11 cellular contexts compared by ENCODE assay signal in genomic region chr19:44260695-44261446, GRCh38. TPM values are rescaled to one million over a fixed set of nuclear protein-coding genes. Genes with fewer than 3 reads are reported as not detected.
A peak's percentile ranks its signal among the peaks of the same experiment; 100 is the strongest.
DNase-seq lines count a peak whose midpoint lies in the region; ATAC-seq, FAIRE-seq and TF ChIP-seq lines count a peak whose summit lies in the region.
"Had no signal": no experiment of that assay in that cellular context is flagged by ENCODE, and none has a peak within 500 bp of the region (broad histone marks: within the 10 kb centered on the region; RNA-seq: fewer than 3 reads in every experiment).

No MANE protein-coding gene starts in this region.

- H3K27ac ChIP-seq in A549, result no peak overlapping the region
- H3K27ac ChIP-seq in H9 (ENCODE audit: insufficient read length, low read depth, low read length), result no peak overlapping the region
- H3K27ac ChIP-seq in astrocyte (ENCODE audit: low read depth, low read length), result no peak overlapping the region
- no peak overlapping the region for H3K27ac ChIP-seq in muscle layer of duodenum (ENCODE audit: low read length)
- H3K27ac ChIP-seq in upper lobe of right lung, result no peak overlapping the region

- H3K79me1 ChIP-seq in H9 (ENCODE audit: insufficient read depth, low read depth, low read length, poor library complexity, severe bottlenecking), result no peaks in the 10 kb centered on the region

- no peak overlapping the region for H4K8ac ChIP-seq in H9 (replicated peaks; ENCODE audit: insufficient read length, low read depth, low read length)

- H3K9me3 Mint-ChIP-seq in H9 (peaks cover 24 to 35% of the 10 kb centered on the region in 2 experiments), astrocyte (ENCODE audit: unreplicated experiment) (peaks cover 6% of the 10 kb centered on the region)

- no peak overlapping the region for H2AFZ ChIP-seq in H9 (ENCODE audit: low read length)
- peak overlapping the region; percentile 96 for H2AFZ ChIP-seq in astrocyte (ENCODE audit: low read depth, low read length)

- no peak overlapping the region for H3K18ac ChIP-seq in H9 (ENCODE audit: insufficient read length, low read depth, low read length)

- H3K27ac Mint-ChIP-seq in H9, result 0 out of 7 replicates have a peak overlapping the region, but pooled peaks of 1 of the 3 experiments have one; percentile 86
- H3K27ac Mint-ChIP-seq in astrocyte (ENCODE audit: unreplicated experiment), result no peak overlapping the region
- H3K27ac Mint-ChIP-seq: activated T-helper 1 cell treated with anti-CD3 and anti-CD28 coated beads, Interleukin-12 subunit alpha, Interleukin-12 subunit beta, Interleukin-2, Interleukin-4 antibody, amounts not matched to agents 30 ng/mL and 10 ng/mL and 1 ng/mL, durations not matched to agents 14 hours and 24 hours and 36 hours; dendritic cell treated with granulocyte-macrophage colony-stimulating factor and Interleukin-4, amounts not matched to agents 40 ng/mL and 50 ng/mL, for 4 days had no signal

- ATAC-seq in A549 (no peak), GM21619 (IDR thresholded peaks at IDR 0.05; ENCODE audit: unreplicated experiment) (no peak), GM18520 (IDR thresholded peaks at IDR 0.05; ENCODE audit: unreplicated experiment) (no peak), upper lobe of right lung (no peak)

- H3K27me3 Mint-ChIP-seq in H9 (ENCODE audit: low read depth) (no peaks in the 10 kb centered on the region), astrocyte (ENCODE audit: low read depth, unreplicated experiment) (no peaks in the 10 kb centered on the region)

- H3K4me3 ChIP-seq in A549 (no peak overlapping the region; the same call in 2 of the 3 replicates), astrocyte (ENCODE audit: insufficient read depth, low read depth, low read length) (no peak overlapping the region), muscle layer of duodenum (ENCODE audit: low read depth in 1 of 2, low read length in 2 of 2) (peak overlapping the region; percentile 62 to 70), upper lobe of right lung (no peak overlapping the region)

- WGBS in A549 (ENCODE audit: missing lambda C conversion rate), result 71% methylated on average over 6 of the region's 6 CpGs
- 100% methylated on average over 2 of the region's 6 CpGs for WGBS in H9 (ENCODE audit: extremely low coverage, insufficient read length, low lambda C conversion rate)

- H3K4me1 ChIP-seq in A549 (0 out of 3 replicates have a peak, but pooled peaks cover 2% of the 10 kb centered on the region), H9 (ENCODE audit: insufficient read depth, low read length) (no peaks in the 10 kb centered on the region), astrocyte (ENCODE audit: insufficient read depth, low read length) (peaks cover 7% of the 10 kb centered on the region), muscle layer of duodenum (ENCODE audit: control insufficient read depth in 1 of 2, insufficient read depth in 2 of 2, low read length in 2 of 2) (no peaks in the 10 kb centered on the region), upper lobe of right lung (no peaks in the 10 kb centered on the region)

- no peak overlapping the region for H2BK15ac ChIP-seq in H9 (ENCODE audit: low read depth, low read length)

- H3K23me2 ChIP-seq in H9 (ENCODE audit: insufficient read length, low read depth, low read length, poor library complexity, severe bottlenecking), result peaks cover 8% of the 10 kb centered on the region

- FAIRE-seq in A549 (lab: Jason Lieb, UNC) (peak; percentile 51), astrocyte (lab: Jason Lieb, UNC) (no peak)

- H3K4ac ChIP-seq in H9 (ENCODE audit: low read depth, low read length), result no peak overlapping the region

- no peak for TF ChIP-seq POLR2A in A549 (IDR thresholded peaks at IDR 0.05; ENCODE audit: low read length)

- no peak for TF ChIP-seq RAD21 in A549 (conservative IDR thresholded peaks at IDR 0.05 in 1 of 2, IDR thresholded peaks at IDR 0.05 in 1 of 2)

- no peaks in the 10 kb centered on the region for H3K27me3 ChIP-seq in H9 (ENCODE audit: insufficient read depth, low read length)
- no peaks in the 10 kb centered on the region for H3K27me3 ChIP-seq in astrocyte (ENCODE audit: insufficient read depth, low read length)
- H3K27me3 ChIP-seq in muscle layer of duodenum (ENCODE audit: low read depth, low read length), result no peaks in the 10 kb centered on the region
- no peaks in the 10 kb centered on the region for H3K27me3 ChIP-seq in upper lobe of right lung

- H3T11ph ChIP-seq in H9 (ENCODE audit: low read length), result no peak overlapping the region

- H4K20me1 ChIP-seq in H9 (ENCODE audit: control insufficient read depth, insufficient read depth, insufficient read length) (no peaks in the 10 kb centered on the region), astrocyte (ENCODE audit: insufficient read depth, low read length) (no peaks in the 10 kb centered on the region)

- no peak overlapping the region for H3K23ac ChIP-seq in H9 (ENCODE audit: insufficient read length, low read depth, low read length)

- no peak overlapping the region for H2AK5ac ChIP-seq in H9 (ENCODE audit: insufficient read length, low read length)

- H3K79me2 ChIP-seq in H9 (ENCODE audit: insufficient read depth, low read length), result no peaks in the 10 kb centered on the region; the same call in 1 of the 2 replicates
- H3K79me2 ChIP-seq in astrocyte (ENCODE audit: insufficient read depth, low read length), result no peaks in the 10 kb centered on the region

- H3K9me3 ChIP-seq in A549 (peaks cover 45% of the 10 kb centered on the region), H9 (ENCODE audit: control insufficient read depth, low read depth, low read length) (no peaks in the 10 kb centered on the region), astrocyte (ENCODE audit: insufficient read depth, low read depth, low read length) (no peaks in the 10 kb centered on the region), muscle layer of duodenum (ENCODE audit: control insufficient read depth in 1 of 2, low read length in 2 of 2) (peaks cover 11 to 58% of the 10 kb centered on the region in 2 donors), upper lobe of right lung (peaks cover 51% of the 10 kb centered on the region)

- no peak overlapping the region for H4K5ac ChIP-seq in H9 (ENCODE audit: insufficient read length, low read depth, low read length)

- H3K4me1 Mint-ChIP-seq in H9 (peaks cover 7 to 8% of the 10 kb centered on the region in 2 experiments), astrocyte (ENCODE audit: low read depth, unreplicated experiment) (no peaks in the 10 kb centered on the region)

- CTCF ChIA-PET in A549 (lab: Yijun Ruan, JAX), result no interaction called here

- no peak for TF ChIP-seq CTCF in A549 (IDR thresholded peaks at IDR 0.05)
- no peak for TF ChIP-seq CTCF in H9 (conservative IDR thresholded peaks at IDR 0.05)
- TF ChIP-seq CTCF in astrocyte (IDR thresholded peaks at IDR 0.05; ENCODE audit: insufficient read depth, low read depth, low read length), result no peak
- no peak for TF ChIP-seq CTCF in upper lobe of right lung (IDR thresholded peaks at IDR 0.05)

- H4K91ac ChIP-seq in H9 (ENCODE audit: insufficient read length, low read depth, low read length), result no peak overlapping the region

- TF ChIP-seq EP300 in A549 (IDR thresholded peaks at IDR 0.05), result no peak

- H3K56ac ChIP-seq in H9 (ENCODE audit: insufficient read length, low read depth, low read length), result no peak overlapping the region

- H3K14ac ChIP-seq in H9 (ENCODE audit: insufficient read depth, low read length), result no peak overlapping the region

- no peak overlapping the region for H2BK20ac ChIP-seq in H9 (ENCODE audit: low read depth, low read length, poor library complexity, severe bottlenecking)

- no peak overlapping the region for H2BK5ac ChIP-seq in H9 (ENCODE audit: insufficient read length, low read length)

- H3K9ac ChIP-seq in H9 (ENCODE audit: extremely low read depth, insufficient read length, low read length) (peak overlapping the region; percentile 36), astrocyte (ENCODE audit: low read length) (no peak overlapping the region)

- H3K4me3 Mint-ChIP-seq in H9 (peak overlapping the region; percentile 72 to 80), astrocyte (ENCODE audit: unreplicated experiment) (peak overlapping the region; percentile 87)

- H2BK12ac ChIP-seq in H9 (ENCODE audit: insufficient read length, low read depth, low read length), result no peak overlapping the region

- peaks cover 0 to 4% (median 3%) of the 10 kb centered on the region in 3 experiments; a peak in 6 of 7 replicates for H3K36me3 Mint-ChIP-seq in H9 (ENCODE audit: insufficient read depth in 1 of 3, low read depth in 3 of 3)
- peaks cover under 1% of the 10 kb centered on the region for H3K36me3 Mint-ChIP-seq in astrocyte (ENCODE audit: low read depth, unreplicated experiment)

- DNase-seq in A549 (ENCODE audit: low read depth in 1 of 2, low spot score in 1 of 2), result no peak
- DNase-seq in H9, result no peak
- DNase-seq in astrocyte (ENCODE audit: low read depth), result no peak
- DNase-seq in putamen (ENCODE audit: low spot score), result no peak
- DNase-seq in upper lobe of right lung, result no peak
- DNase-seq: T-helper 2 cell had no signal

- H2BK120ac ChIP-seq in H9 (ENCODE audit: low read depth, low read length, poor library complexity, severe bottlenecking), result no peak overlapping the region

- H3K4me2 ChIP-seq in A549, result peak overlapping the region; percentile 69; the same call in 1 of the 3 replicates
- peak overlapping the region; percentile 92 for H3K4me2 ChIP-seq in H9 (ENCODE audit: insufficient read depth, insufficient read length, low read length)
- peak overlapping the region; percentile 95 for H3K4me2 ChIP-seq in astrocyte (ENCODE audit: low read length)

- H3K36me3 ChIP-seq in astrocyte (ENCODE audit: insufficient read depth, low read length) (no peaks in the 10 kb centered on the region), muscle layer of duodenum (ENCODE audit: control insufficient read depth in 1 of 2, insufficient read depth in 2 of 2, low read length in 2 of 2) (peaks cover 0 to 13% of the 10 kb centered on the region in 2 donors), upper lobe of right lung (no peaks in the 10 kb centered on the region)

- intact Hi-C loops in upper lobe of right lung (cut with DNase I), result no loop called here

- POLR2A ChIA-PET in A549 (lab: Yijun Ruan, JAX), result no interaction called here

RNA-seq across cellular contexts. Expression of gene ZNF233, which starts 1.2 kb away (rescaled TPM):
- 1.9 and 2.1 TPM in 2 replicates for polyA plus RNA-seq in A549 (2011; rRNA removed)
- polyA plus RNA-seq in A549 (2012; cell fraction: cytosol; rRNA removed), result 0.24 and 0.32 TPM in 2 replicates
- 0.11 and 0.30 TPM in 2 replicates for polyA plus RNA-seq in A549 (2012; cell fraction: nucleus; rRNA removed)
- polyA plus RNA-seq in A549 (2017; fragmentation: RNase III; extraction: RNeasy Plus Mini Kit Qiagen cat#74134 plus additional on column Dnase treatment), result 1.2 to 1.3 TPM (median 1.2 TPM) in 3 replicates
- polyA minus RNA-seq in A549 (2011; rRNA and poly(A)+ RNA removed), result 1.8 and 2.2 TPM in 2 replicates
- 1.9 and 2.5 TPM in 2 replicates for total RNA-seq in H9 (2021)
- 2.1 and 2.7 TPM in 2 replicates for total RNA-seq in astrocyte
- 0.29 TPM for total RNA-seq in upper lobe of right lung

RNA-seq across cellular contexts. Expression of gene ZNF235, which starts 44.0 kb away (rescaled TPM):
- polyA plus RNA-seq in A549 (2011; rRNA removed) (7.4 and 8.4 TPM in 2 replicates), A549 (2017; fragmentation: RNase III; extraction: RNeasy Plus Mini Kit Qiagen cat#74134 plus additional on column Dnase treatment) (3.8 to 4.9 TPM (median 4.2 TPM) in 3 replicates)
- polyA plus RNA-seq in A549 (2012; cell fraction: cytosol; rRNA removed), result 1.3 and 1.6 TPM in 2 replicates
- 3.1 and 5.0 TPM in 2 replicates for polyA plus RNA-seq in A549 (2012; cell fraction: nucleus; rRNA removed)
- polyA minus RNA-seq in A549 (2011; rRNA and poly(A)+ RNA removed), result 6.0 and 8.2 TPM in 2 replicates
- total RNA-seq in H9 (2021) (5.4 and 6.6 TPM in 2 replicates), astrocyte (4.8 and 6.4 TPM in 2 replicates), upper lobe of right lung (6.5 TPM)

RNA-seq across cellular contexts. Expression of gene ZNF227, which starts 48.5 kb away (rescaled TPM):
- polyA plus RNA-seq in A549 (2011; rRNA removed) (15.8 and 17.1 TPM in 2 replicates), A549 (2017; fragmentation: RNase III; extraction: RNeasy Plus Mini Kit Qiagen cat#74134 plus additional on column Dnase treatment) (10.1 to 10.4 TPM (median 10.1 TPM) in 3 replicates)
- polyA plus RNA-seq in A549 (2012; cell fraction: cytosol; rRNA removed), result 3.8 and 4.0 TPM in 2 replicates
- polyA plus RNA-seq in A549 (2012; cell fraction: nucleus; rRNA removed), result 1.5 and 3.4 TPM in 2 replicates
- 21.7 and 22.4 TPM in 2 replicates for polyA minus RNA-seq in A549 (2011; rRNA and poly(A)+ RNA removed)
- total RNA-seq in H9 (2021) (19.8 and 22.6 TPM in 2 replicates), astrocyte (10.7 and 18.2 TPM in 2 replicates), upper lobe of right lung (17.0 TPM)

Comparison
In these comparisons a context has a peak if more than half of its experiments do, and no peak if none do; other contexts are left out.
1. H3K4me3 ChIP-seq: peak in muscle layer of duodenum (2 of 2); none in A549 (single experiment), astrocyte (single experiment) and upper lobe of right lung (single experiment).
2. Peak in every context shown above with its lines, with median percentiles within 50 percentile points of each other: H3K4me2 ChIP-seq.